In the genomic region with DNA sequence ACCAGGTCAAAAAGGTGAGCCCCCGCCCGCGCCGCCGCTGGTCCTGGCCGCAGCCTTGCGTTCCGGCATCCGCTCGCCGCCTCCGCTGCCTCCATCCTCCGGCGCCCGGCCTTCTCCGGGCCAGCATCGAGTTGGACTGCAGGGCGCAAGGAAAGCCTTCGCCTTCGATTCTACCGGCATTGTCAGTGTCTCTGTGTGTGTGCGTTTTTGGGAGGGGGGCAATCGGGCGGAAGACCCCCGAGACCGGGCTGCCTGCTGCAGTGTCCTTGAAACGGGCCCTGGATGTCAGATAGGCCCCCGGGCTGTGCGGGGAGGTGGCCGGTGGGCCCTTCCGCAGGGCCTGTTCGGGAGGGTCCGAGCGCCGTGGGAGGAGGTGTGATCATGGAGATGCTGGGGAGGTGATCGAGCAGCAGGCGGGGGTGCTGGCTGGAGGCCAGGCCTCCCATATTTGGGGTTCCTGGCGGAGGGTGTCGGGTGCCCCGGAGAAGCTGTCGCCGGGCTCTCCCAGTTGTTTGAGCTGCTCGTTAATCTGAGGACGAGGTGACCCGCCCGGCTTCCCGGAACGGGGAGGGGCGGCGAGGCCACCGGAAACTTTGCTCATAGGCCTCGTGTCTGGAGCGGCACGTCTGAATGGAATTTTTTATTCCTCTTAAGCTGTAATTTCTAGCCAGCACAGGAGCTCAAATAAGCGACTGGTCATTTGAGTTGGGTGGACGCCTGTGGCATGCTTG, we compare ENCODE assay signal across 1 cellular context.
TF ChIP-seq lines count a peak whose summit lies in the region.

No MANE protein-coding gene starts in this region.

TF ChIP-seq in GM12878, 131 proteins besides CTCF, POLR2A, EP300 and RAD21 (continued from another document):
- TF ChIP-seq PKNOX1 (IDR thresholded peaks at IDR 0.05) (no peak), FOS (IDR thresholded peaks at IDR 0.05; ENCODE audit: borderline replicate concordance, extremely low read depth, insufficient read length) (no peak), NBN (IDR thresholded peaks at IDR 0.05) (peak; percentile 30; the same call in 1 of the 2 replicates), LARP7 (IDR thresholded peaks at IDR 0.05) (peak; percentile 27; the same call in 1 of the 2 replicates), MYC (IDR thresholded peaks at IDR 0.05; ENCODE audit: insufficient read depth, insufficient read length, insufficient replicate concordance, low read length, severe bottlenecking) (peak; percentile 14), CBX5 (IDR thresholded peaks at IDR 0.05; ENCODE audit: low read depth) (0 out of 2 replicates have a peak, but pooled peaks have one; percentile 22), SIX5 (IDR thresholded peaks at IDR 0.05; ENCODE audit: low read depth, low read length, severe bottlenecking) (no peak), YY1 (IDR thresholded peaks at IDR 0.05; ENCODE audit: low read depth, low read length) (0 out of 2 replicates have a peak, but pooled peaks have one; percentile 1), PML (IDR thresholded peaks at IDR 0.05; ENCODE audit: low read length) (0 out of 2 replicates have a peak, but pooled peaks have one; percentile 14)
- TF ChIP-seq, protein P1, sequence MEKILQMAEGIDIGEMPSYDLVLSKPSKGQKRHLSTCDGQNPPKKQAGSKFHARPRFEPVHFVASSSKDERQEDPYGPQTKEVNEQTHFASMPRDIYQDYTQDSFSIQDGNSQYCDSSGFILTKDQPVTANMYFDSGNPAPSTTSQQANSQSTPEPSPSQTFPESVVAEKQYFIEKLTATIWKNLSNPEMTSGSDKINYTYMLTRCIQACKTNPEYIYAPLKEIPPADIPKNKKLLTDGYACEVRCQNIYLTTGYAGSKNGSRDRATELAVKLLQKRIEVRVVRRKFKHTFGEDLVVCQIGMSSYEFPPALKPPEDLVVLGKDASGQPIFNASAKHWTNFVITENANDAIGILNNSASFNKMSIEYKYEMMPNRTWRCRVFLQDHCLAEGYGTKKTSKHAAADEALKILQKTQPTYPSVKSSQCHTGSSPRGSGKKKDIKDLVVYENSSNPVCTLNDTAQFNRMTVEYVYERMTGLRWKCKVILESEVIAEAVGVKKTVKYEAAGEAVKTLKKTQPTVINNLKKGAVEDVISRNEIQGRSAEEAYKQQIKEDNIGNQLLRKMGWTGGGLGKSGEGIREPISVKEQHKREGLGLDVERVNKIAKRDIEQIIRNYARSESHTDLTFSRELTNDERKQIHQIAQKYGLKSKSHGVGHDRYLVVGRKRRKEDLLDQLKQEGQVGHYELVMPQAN (conservative IDR thresholded peaks at IDR 0.05): peak; percentile 61
- TF ChIP-seq, protein P2, sequence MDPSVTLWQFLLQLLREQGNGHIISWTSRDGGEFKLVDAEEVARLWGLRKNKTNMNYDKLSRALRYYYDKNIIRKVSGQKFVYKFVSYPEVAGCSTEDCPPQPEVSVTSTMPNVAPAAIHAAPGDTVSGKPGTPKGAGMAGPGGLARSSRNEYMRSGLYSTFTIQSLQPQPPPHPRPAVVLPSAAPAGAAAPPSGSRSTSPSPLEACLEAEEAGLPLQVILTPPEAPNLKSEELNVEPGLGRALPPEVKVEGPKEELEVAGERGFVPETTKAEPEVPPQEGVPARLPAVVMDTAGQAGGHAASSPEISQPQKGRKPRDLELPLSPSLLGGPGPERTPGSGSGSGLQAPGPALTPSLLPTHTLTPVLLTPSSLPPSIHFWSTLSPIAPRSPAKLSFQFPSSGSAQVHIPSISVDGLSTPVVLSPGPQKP (IDR thresholded peaks at IDR 0.05; ENCODE audit: low read depth, low read length): peak; percentile 57; the same call in 1 of the 2 replicates
